Comparison of ENCODE assay signal across 7 cellular contexts in the genomic region with DNA sequence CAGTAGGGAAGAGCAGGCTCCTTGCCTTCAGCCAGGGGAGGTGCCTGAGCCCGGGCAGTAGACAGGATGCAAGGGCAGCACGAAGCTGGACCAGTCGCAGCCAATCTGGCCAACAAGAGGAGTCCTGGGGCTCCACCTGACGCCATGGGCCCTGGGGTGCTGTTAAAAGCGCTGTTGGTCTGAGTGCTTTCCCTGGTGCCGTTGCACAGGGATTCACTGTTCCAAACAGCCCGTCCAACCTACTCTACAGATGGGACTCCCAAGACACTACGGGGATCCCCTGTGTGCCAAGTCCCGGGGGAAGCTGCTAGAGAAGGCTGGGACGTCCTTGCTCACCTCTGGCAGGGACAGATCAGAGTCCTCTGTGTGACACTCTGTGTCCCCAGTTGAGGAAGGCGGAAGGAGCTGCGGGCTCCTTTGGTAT. TPM values are rescaled to one million over a fixed set of nuclear protein-coding genes. Genes with fewer than 3 reads are reported as not detected.
DNase-seq lines count a peak whose midpoint lies in the region; ATAC-seq, FAIRE-seq and TF ChIP-seq lines count a peak whose summit lies in the region.

No MANE protein-coding gene starts in this region.

- peak overlapping the region; percentile 86 to 99 for H3K9ac ChIP-seq in kidney (ENCODE audit: low read length in 2 of 2)
- peak overlapping the region; percentile 16 to 74 (median 57) for H3K9ac ChIP-seq in subcutaneous abdominal adipose tissue (ENCODE audit: low read length in 5 of 5)

- H3K9me3 Mint-ChIP-seq in activated T-helper 1 cell treated with anti-CD3 and anti-CD28 coated beads, Interleukin-12 subunit alpha, Interleukin-12 subunit beta, Interleukin-2, Interleukin-4 antibody, amounts not matched to agents 30 ng/mL and 10 ng/mL and 1 ng/mL, durations not matched to agents 14 hours and 24 hours and 36 hours = no peaks in the 10 kb centered on the region

- no peak for FAIRE-seq in kidney (lab: Jason Lieb, UNC)

- H3K36me3 ChIP-seq in kidney (ENCODE audit: control insufficient read depth in 1 of 2, insufficient read depth in 2 of 2, low read length in 2 of 2) (no peaks in the 10 kb centered on the region), subcutaneous abdominal adipose tissue (ENCODE audit: control insufficient read depth in 5 of 5, insufficient read depth in 5 of 5, low read length in 5 of 5) (no peaks in the 10 kb centered on the region)

- H3K36me3 Mint-ChIP-seq in activated T-helper 1 cell treated with anti-CD3 and anti-CD28 coated beads, Interleukin-12 subunit alpha, Interleukin-12 subunit beta, Interleukin-2, Interleukin-4 antibody, amounts not matched to agents 30 ng/mL and 10 ng/mL and 1 ng/mL, durations not matched to agents 14 hours and 24 hours and 36 hours (ENCODE audit: low read depth) = peaks cover 5% of the 10 kb centered on the region

- no peak overlapping the region for H3K27ac Mint-ChIP-seq in activated T-helper 1 cell treated with anti-CD3 and anti-CD28 coated beads, Interleukin-12 subunit alpha, Interleukin-12 subunit beta, Interleukin-2, Interleukin-4 antibody, amounts not matched to agents 30 ng/mL and 10 ng/mL and 1 ng/mL, durations not matched to agents 14 hours and 24 hours and 36 hours

- peak overlapping the region; percentile 94 to 95 for H3K27ac ChIP-seq in kidney (ENCODE audit: low read depth in 2 of 2, low read length in 2 of 2)
- no peak overlapping the region for H3K27ac ChIP-seq in subcutaneous abdominal adipose tissue (ENCODE audit: low read depth, low read length)

- H3K4me3 ChIP-seq in kidney (ENCODE audit: low read length in 2 of 2) = peak overlapping the region; percentile 85 to 88
- peak overlapping the region; percentile 61 to 78 (median 73) for H3K4me3 ChIP-seq in subcutaneous abdominal adipose tissue (ENCODE audit: low read depth in 1 of 5, low read length in 5 of 5)

- peaks cover 0 to 3% (median 0%) of the 10 kb centered on the region in 5 donors for H3K27me3 ChIP-seq in subcutaneous abdominal adipose tissue (ENCODE audit: control insufficient read depth in 5 of 5, insufficient read depth in 4 of 5, low read length in 5 of 5)

- H3K9me3 ChIP-seq in kidney (ENCODE audit: control insufficient read depth in 1 of 2, low read length in 2 of 2) (no peaks in the 10 kb centered on the region), subcutaneous abdominal adipose tissue (ENCODE audit: control insufficient read depth in 5 of 5, low read length in 5 of 5) (no peaks in the 10 kb centered on the region)

- H3K27me3 Mint-ChIP-seq in activated T-helper 1 cell treated with anti-CD3 and anti-CD28 coated beads, Interleukin-12 subunit alpha, Interleukin-12 subunit beta, Interleukin-2, Interleukin-4 antibody, amounts not matched to agents 30 ng/mL and 10 ng/mL and 1 ng/mL, durations not matched to agents 14 hours and 24 hours and 36 hours (ENCODE audit: insufficient read depth) = peaks cover 31% of the 10 kb centered on the region

- no peak for TF ChIP-seq CTCF in kidney (IDR thresholded peaks at IDR 0.05; ENCODE audit: borderline replicate concordance, extremely low read depth, insufficient read depth)

- ATAC-seq in GM19351 (IDR thresholded peaks at IDR 0.05; ENCODE audit: unreplicated experiment) = peak; percentile 34
- peak; percentile 21 for ATAC-seq in HG03045 (IDR thresholded peaks at IDR 0.05; ENCODE audit: unreplicated experiment)
- ATAC-seq in GM19328 (IDR thresholded peaks at IDR 0.05; ENCODE audit: unreplicated experiment) = no peak

- no peak for DNase-seq in activated T-helper 1 cell treated with anti-CD3 and anti-CD28 coated beads, Interleukin-12 subunit alpha, Interleukin-12 subunit beta, Interleukin-2, Interleukin-4 antibody, amounts not matched to agents 30 ng/mL and 10 ng/mL and 1 ng/mL, durations not matched to agents 14 hours and 24 hours and 36 hours (ENCODE audit: low spot score)
- DNase-seq in kidney (no peak), NCI-H446 treated with DMSO at 0.1 percent for 48 hours (lab: John Stamatoyannopoulos, UW) (no peak)

- peak overlapping the region; percentile 84 for H3K4me3 Mint-ChIP-seq in activated T-helper 1 cell treated with anti-CD3 and anti-CD28 coated beads, Interleukin-12 subunit alpha, Interleukin-12 subunit beta, Interleukin-2, Interleukin-4 antibody, amounts not matched to agents 30 ng/mL and 10 ng/mL and 1 ng/mL, durations not matched to agents 14 hours and 24 hours and 36 hours

- H3K4me1 ChIP-seq in kidney (ENCODE audit: control insufficient read depth in 1 of 2, insufficient read depth in 1 of 2, low read depth in 1 of 2, low read length in 2 of 2) (peaks cover 0 to 2% of the 10 kb centered on the region in 2 donors), subcutaneous abdominal adipose tissue (ENCODE audit: control insufficient read depth in 5 of 5, insufficient read depth in 5 of 5, low read length in 5 of 5) (peaks cover 1 to 30% (median 19%) of the 10 kb centered on the region in 5 donors)

- intact Hi-C loops in activated T-helper 1 cell treated with anti-CD3 and anti-CD28 coated beads, Interleukin-12 subunit alpha, Interleukin-12 subunit beta, Interleukin-2, Interleukin-4 antibody, amounts not matched to agents 30 ng/mL and 10 ng/mL and 1 ng/mL, durations not matched to agents 14 hours and 24 hours and 36 hours (cut with micrococcal nuclease) = no loop called here
- intact Hi-C loops in kidney (cut with DNase I) = no loop called here

- H3K4me1 Mint-ChIP-seq in activated T-helper 1 cell treated with anti-CD3 and anti-CD28 coated beads, Interleukin-12 subunit alpha, Interleukin-12 subunit beta, Interleukin-2, Interleukin-4 antibody, amounts not matched to agents 30 ng/mL and 10 ng/mL and 1 ng/mL, durations not matched to agents 14 hours and 24 hours and 36 hours (ENCODE audit: low read depth) = peaks cover 13% of the 10 kb centered on the region

RNA-seq across cellular contexts. Expression of gene CTSH, which starts 0.6 kb away (rescaled TPM):
- 50.9 and 57.3 TPM in 2 replicates for total RNA-seq in activated T-helper 1 cell treated with anti-CD3 and anti-CD28 coated beads, Interleukin-12 subunit alpha, Interleukin-12 subunit beta, Interleukin-2, Interleukin-4 antibody, amounts not matched to agents 30 ng/mL and 10 ng/mL and 1 ng/mL, durations not matched to agents 14 hours and 24 hours and 36 hours
- 201 TPM for total RNA-seq in kidney
- polyA plus RNA-seq in kidney (ENCODE audit: insufficient read depth, low read depth, low replicate concordance) = 1,628 TPM
